Comparison of ENCODE assay signal across 17 cellular contexts in the genomic region with DNA sequence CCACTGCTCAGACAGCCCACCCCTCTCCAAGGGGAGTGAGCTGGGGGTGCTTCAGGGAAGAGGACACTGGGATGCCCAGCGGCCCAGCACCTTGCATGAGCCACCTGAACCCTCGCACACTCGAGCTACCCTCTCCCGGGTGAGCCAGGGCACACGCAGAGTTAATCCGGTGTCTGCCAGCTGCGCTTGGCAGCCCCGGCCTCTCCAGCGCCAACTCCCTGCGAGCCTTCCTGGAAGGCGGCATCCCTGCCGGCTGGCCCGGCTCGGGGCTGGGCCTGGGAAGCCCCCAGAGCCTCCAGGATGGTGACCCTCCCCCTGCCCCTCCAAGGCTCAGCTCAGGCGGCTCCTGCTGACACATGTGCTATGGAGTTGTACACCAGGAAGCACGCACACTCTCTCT. TPM values are rescaled to one million over a fixed set of nuclear protein-coding genes. Genes with fewer than 3 reads are reported as not detected.
A peak's percentile ranks its signal among the peaks of the same experiment; 100 is the strongest.
DNase-seq lines count a peak whose midpoint lies in the region; ATAC-seq, FAIRE-seq and TF ChIP-seq lines count a peak whose summit lies in the region.
"Had no signal": no experiment of that assay in that cellular context is flagged by ENCODE, and none has a peak within 500 bp of the region (broad histone marks: within the 10 kb centered on the region; RNA-seq: fewer than 3 reads in every experiment).

No MANE protein-coding gene starts in this region.

- no peaks in the 10 kb centered on the region for H3K27me3 ChIP-seq in liver (ENCODE audit: control insufficient read depth in 4 of 4, insufficient read depth in 4 of 4, low read length in 3 of 4)
- H3K27me3 ChIP-seq in HepG2 (ENCODE audit: control insufficient read depth in 1 of 2, insufficient read depth in 2 of 2, low read length in 2 of 2), result no peaks in the 10 kb centered on the region; a peak in 1 of 5 replicates

- FAIRE-seq in HepG2 (lab: Jason Lieb, UNC), result no peak
- FAIRE-seq: GM12892 had no signal

- TF ChIP-seq EP300 in HepG2 (IDR thresholded peaks at IDR 0.05; ENCODE audit: low read depth in 2 of 2, low read length in 2 of 2) (no peak), HepG2 (CRISPR knock-in tag; IDR thresholded peaks at IDR 0.05; ENCODE audit: borderline replicate concordance) (no peak)

- H4K20me1 ChIP-seq in HepG2 (ENCODE audit: insufficient read depth, low read length), result peaks cover 2% of the 10 kb centered on the region; the same call in 1 of the 2 replicates

- TF ChIP-seq POLR2A in HepG2 (IDR thresholded peaks at IDR 0.05; ENCODE audit: insufficient read depth in 1 of 2, low read depth in 2 of 2, low read length in 2 of 2), result no peak

- TF ChIP-seq CTCF in liver (IDR thresholded peaks at IDR 0.05; ENCODE audit: low read depth, low read length, missing input control), result no peak
- no peak for TF ChIP-seq CTCF in HepG2 (CRISPR knock-in tag; IDR thresholded peaks at IDR 0.05)
- no peak for TF ChIP-seq CTCF in VCaP (conservative IDR thresholded peaks at IDR 0.05)

- BruUV-seq in HepG2 (replicated peaks; lab: Mats Ljungman, UMichigan), result no TSS peak

- H3K36me3 ChIP-seq in liver (ENCODE audit: control insufficient read depth in 4 of 4, insufficient read depth in 3 of 4, low read depth in 1 of 4, low read length in 3 of 4) (no peaks in the 10 kb centered on the region), HepG2 (replicated peaks in 1 of 2; ENCODE audit: control insufficient read depth in 1 of 2, insufficient read depth in 2 of 2, low read length in 2 of 2) (peaks cover 18 to 30% of the 10 kb centered on the region in 2 experiments)
- H3K36me3 ChIP-seq: ascending aorta, gastrocnemius medialis, neutrophil had no signal

- H3K79me2 ChIP-seq in HepG2 (ENCODE audit: insufficient read depth, low read length), result peaks cover 11% of the 10 kb centered on the region

- no peak for TF ChIP-seq RAD21 in liver (IDR thresholded peaks at IDR 0.05)
- no peak for TF ChIP-seq RAD21 in HepG2 (CRISPR knock-in tag; IDR thresholded peaks at IDR 0.05)

- peak overlapping the region; percentile 6 to 64 (median 9) for H3K4me3 ChIP-seq in liver (ENCODE audit: low read depth in 1 of 3, low read length in 3 of 3)
- H3K4me3 ChIP-seq in HepG2 (replicated peaks in 1 of 3; ENCODE audit: insufficient read depth in 1 of 3, low read depth in 2 of 3, low read length in 3 of 3), result no peak overlapping the region
- H3K4me3 ChIP-seq: ascending aorta, gastrocnemius medialis had no signal

- CTCF ChIA-PET in HepG2 (lab: Yijun Ruan, JAX; ENCODE audit: low intra/inter-chr PET ratio, low total read pairs), result no interaction called here
- CTCF ChIA-PET in HEK293T (lab: Yijun Ruan, JAX), result interaction anchor here (0.6 to 1.3 kb wide), 2 partner anchors 10 to 81 kb away, joined by 3 to 4 read pairs; no protein-coding TSS in a partner anchor

- 18% methylated on average over 16 of the region's 16 CpGs for WGBS in liver
- WGBS in HepG2 (ENCODE audit: low lambda C conversion rate), result 82% methylated on average over 2 of the region's 16 CpGs

- POLR2A ChIA-PET in HepG2 (lab: Yijun Ruan, JAX), result no interaction called here
- POLR2A ChIA-PET in HEK293T (lab: Yijun Ruan, JAX), result interaction anchor here (1.4 to 1.5 kb wide), 2 partner anchors 10 to 11 kb away, joined by 3 to 5 read pairs; no protein-coding TSS in a partner anchor

- no peak overlapping the region for H3K9ac ChIP-seq in liver (ENCODE audit: low read depth in 1 of 2, low read length in 2 of 2)
- no peak overlapping the region for H3K9ac ChIP-seq in HepG2 (ENCODE audit: insufficient read depth, low read depth, low read length)
- H3K9ac ChIP-seq: KMS-11 had no signal

- no peak overlapping the region for H3K4me2 ChIP-seq in HepG2 (ENCODE audit: low read depth, low read length)
- H3K4me2 ChIP-seq: KMS-11 had no signal

- ATAC-seq in HepG2 (no peak), left lobe of liver (peak; percentile 47), GM21367 (IDR thresholded peaks at IDR 0.05; ENCODE audit: unreplicated experiment) (no peak), HG02678 (IDR thresholded peaks at IDR 0.05; ENCODE audit: unreplicated experiment) (no peak)
- ATAC-seq: activated CD4-positive, alpha-beta T cell treated with anti-CD3 and anti-CD28 coated beads for 36 hours; activated T-cell treated with anti-CD3 and anti-CD28 coated beads, Interleukin-2, amount 50 U/mL, for 72 hours; effector memory CD8-positive, alpha-beta T cell; gastrocnemius medialis had no signal

- no peak for DNase-seq in HepG2 (ENCODE audit: low spot score)
- no peak for DNase-seq in left lobe of liver (ENCODE audit: low spot score)
- no peak for DNase-seq in HEK293T (ENCODE audit: extremely low spot score)
- no peak for DNase-seq in Kasumi-1 (lab: John Stamatoyannopoulos, UW)
- DNase-seq: activated CD4-positive, alpha-beta T cell treated with anti-CD3 and anti-CD28 coated beads for 36 hours; activated T-cell treated with anti-CD3 and anti-CD28 coated beads, Interleukin-2, amount 50 U/mL, for 72 hours; effector memory CD8-positive, alpha-beta T cell; gastrocnemius medialis; NCI-H1930 had no signal

- H3K27ac ChIP-seq in liver (ENCODE audit: low read depth in 1 of 2, low read length in 2 of 2), result no peak overlapping the region
- H3K27ac ChIP-seq in HepG2 (ENCODE audit: extremely low read length, insufficient read depth, low read length), result no peak overlapping the region
- H3K27ac ChIP-seq in VCaP, result peak overlapping the region; percentile 99
- H3K27ac ChIP-seq: ascending aorta, gastrocnemius medialis, KMS-11, neutrophil had no signal

- peaks cover 21 to 49% (median 45%) of the 10 kb centered on the region in 4 donors for H3K4me1 ChIP-seq in liver (ENCODE audit: control insufficient read depth in 4 of 4, insufficient read depth in 4 of 4, low read length in 3 of 4)
- peaks cover 36% of the 10 kb centered on the region for H3K4me1 ChIP-seq in HepG2 (ENCODE audit: insufficient read depth, low read length)
- H3K4me1 ChIP-seq: ascending aorta had no signal

- H3K9me3 ChIP-seq in liver (ENCODE audit: control insufficient read depth in 4 of 4, low read length in 3 of 4) (no peaks in the 10 kb centered on the region), HepG2 (ENCODE audit: low read length) (no peaks in the 10 kb centered on the region)
- H3K9me3 ChIP-seq: ascending aorta, gastrocnemius medialis, neutrophil had no signal

- intact Hi-C loops in HepG2 (cut with micrococcal nuclease; ENCODE audit: unreplicated experiment), result no loop called here

- no peak overlapping the region for H2AFZ ChIP-seq in HepG2 (ENCODE audit: low read length)

- in situ Hi-C loops in HepG2 (cut with HindIII; ENCODE audit: extremely low pct_ligation_motif_present, low pct_unique_long_range_greater_than_20kb), result no loop called here

TF ChIP-seq in liver, 16 proteins besides CTCF, POLR2A, EP300 and RAD21:
- no peak for TF ChIP-seq RXRA (IDR thresholded peaks at IDR 0.05)

TF ChIP-seq in HEK293T, 16 proteins besides CTCF, POLR2A, EP300 and RAD21 (continues in another document):
- TF ChIP-seq LEF1 (IDR thresholded peaks at IDR 0.05; ENCODE audit: borderline replicate concordance) (no peak), L3MBTL2 (conservative IDR thresholded peaks at IDR 0.05) (no peak), FOXA1 (IDR thresholded peaks at IDR 0.05) (no peak), FOXK2 (IDR thresholded peaks at IDR 0.05) (no peak), ELF4 (IDR thresholded peaks at IDR 0.05) (no peak), ARNT (IDR thresholded peaks at IDR 0.05) (no peak), SP1 (IDR thresholded peaks at IDR 0.05) (no peak), NFRKB (IDR thresholded peaks at IDR 0.05) (no peak), TARDBP (IDR thresholded peaks at IDR 0.05) (no peak), HDGF (IDR thresholded peaks at IDR 0.05; ENCODE audit: borderline replicate concordance) (no peak), BHLHE40 (IDR thresholded peaks at IDR 0.05; ENCODE audit: borderline replicate concordance) (no peak), SUZ12 (IDR thresholded peaks at IDR 0.05) (no peak), CTBP1 (IDR thresholded peaks at IDR 0.05; ENCODE audit: borderline replicate concordance) (no peak), ZNF384 (IDR thresholded peaks at IDR 0.05) (no peak)
- TF ChIP-seq, protein P1, sequence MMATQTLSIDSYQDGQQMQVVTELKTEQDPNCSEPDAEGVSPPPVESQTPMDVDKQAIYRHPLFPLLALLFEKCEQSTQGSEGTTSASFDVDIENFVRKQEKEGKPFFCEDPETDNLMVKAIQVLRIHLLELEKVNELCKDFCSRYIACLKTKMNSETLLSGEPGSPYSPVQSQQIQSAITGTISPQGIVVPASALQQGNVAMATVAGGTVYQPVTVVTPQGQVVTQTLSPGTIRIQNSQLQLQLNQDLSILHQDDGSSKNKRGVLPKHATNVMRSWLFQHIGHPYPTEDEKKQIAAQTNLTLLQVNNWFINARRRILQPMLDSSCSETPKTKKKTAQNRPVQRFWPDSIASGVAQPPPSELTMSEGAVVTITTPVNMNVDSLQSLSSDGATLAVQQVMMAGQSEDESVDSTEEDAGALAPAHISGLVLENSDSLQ (IDR thresholded peaks at IDR 0.05), result no peak

RNA-seq across cellular contexts. Expression of a gene that starts 48.7 kb away (rescaled TPM):
- total RNA-seq in liver (10 to 100 TPM; 10.7 to 23.1 TPM), HepG2 (2016; rRNA removed; fragmentation: Illumina TruSeq; extraction: Trizol) (9.7 and 11.9 TPM in 2 replicates), left lobe of liver (10.8 TPM)
- polyA plus RNA-seq in liver (10 to 100 TPM in 1 of 2 donors, 1 to 10 TPM in 1; 8.6 to 11.8 TPM), HepG2 (2011; rRNA removed) (37.5 and 46.1 TPM in 2 replicates)
- total RNA-seq in HepG2 (2016; cell fraction: cytosol; rRNA removed; fragmentation: Illumina TruSeq; extraction: Trizol; ENCODE audit: low read depth), result 3.8 and 5.0 TPM in 2 replicates
- 7.8 and 12.1 TPM in 2 replicates for total RNA-seq in HepG2 (2016; cell fraction: insoluble cytoplasmic fraction; rRNA removed; fragmentation: Illumina TruSeq; extraction: Trizol)
- total RNA-seq in HepG2 (2016; cell fraction: membrane; rRNA removed; fragmentation: Illumina TruSeq; extraction: Trizol), result 9.5 and 11.5 TPM in 2 replicates
- total RNA-seq in HepG2 (2016; cell fraction: nucleus; rRNA removed; fragmentation: Illumina TruSeq; extraction: Trizol), result 13.6 and 14.7 TPM in 2 replicates
- 21.6 and 24.9 TPM in 2 replicates for polyA plus RNA-seq in HepG2 (2011; cell fraction: cytosol; rRNA removed)
- polyA plus RNA-seq in HepG2 (2011; cell fraction: nucleus; rRNA removed), result 114 and 133 TPM in 2 replicates
- polyA plus RNA-seq in HepG2 (2012), result 22.0 and 27.8 TPM in 2 replicates
- polyA plus RNA-seq in HepG2 (2016; cell fraction: cytosol; fragmentation: Illumina TruSeq; extraction: Trizol; ENCODE audit: low read depth), result 5.3 and 7.0 TPM in 2 replicates
- 17.1 and 23.0 TPM in 2 replicates for polyA plus RNA-seq in HepG2 (2016; cell fraction: insoluble cytoplasmic fraction; fragmentation: Illumina TruSeq; extraction: Trizol; ENCODE audit: low read depth)
- 14.4 and 18.4 TPM in 2 replicates for polyA plus RNA-seq in HepG2 (2016; cell fraction: membrane; fragmentation: Illumina TruSeq; extraction: Trizol; ENCODE audit: low read depth)
- 58.0 and 62.8 TPM in 2 replicates for polyA plus RNA-seq in HepG2 (2016; cell fraction: nucleus; fragmentation: Illumina TruSeq; extraction: Trizol; ENCODE audit: insufficient read depth, low read depth)
- polyA minus RNA-seq in HepG2 (2011; rRNA and poly(A)+ RNA removed; ENCODE audit: low replicate concordance), result 18.4 and 45.8 TPM in 2 replicates
- polyA minus RNA-seq in HepG2 (2011; cell fraction: cytosol; rRNA and poly(A)+ RNA removed), result 12.8 and 14.1 TPM in 2 replicates
- polyA minus RNA-seq in HepG2 (2011; cell fraction: nucleus; rRNA and poly(A)+ RNA removed), result 20.8 and 23.4 TPM in 2 replicates

Comparison
In these comparisons a context has a peak if more than half of its experiments do, and no peak if none do; other contexts are left out.
1. H3K4me3 ChIP-seq: peak in liver (3 of 3); none in HepG2 (0 of 3).